15 cellular contexts compared by ENCODE assay signal in genomic region chrX:154613586-154613985, GRCh38. TPM values are rescaled to one million over a fixed set of nuclear protein-coding genes. Genes with fewer than 3 reads are reported as not detected.
DNase-seq lines count a peak whose midpoint lies in the region; ATAC-seq, FAIRE-seq and TF ChIP-seq lines count a peak whose summit lies in the region.
"Not testable (repeated sequence)": the region's sequence is repeated elsewhere in the genome, so short reads cannot be mapped to it uniquely, and the experiment has no call there.
"Had no signal": no experiment of that assay in that cellular context is flagged by ENCODE, and none has a peak within 500 bp of the region (broad histone marks: within the 10 kb centered on the region; RNA-seq: fewer than 3 reads in every experiment).

No MANE protein-coding gene starts in this region.

- not testable (repeated sequence) for TF ChIP-seq POLR2A in H54 (IDR thresholded peaks at IDR 0.05; ENCODE audit: low read depth, low read length)

- H3K27ac ChIP-seq in PC-3 (ENCODE audit: low read length); keratinocyte (ENCODE audit: control insufficient read depth, insufficient read depth, low read length): not testable (repeated sequence)

- H3K79me2 ChIP-seq in PC-3 (ENCODE audit: low read length); keratinocyte (ENCODE audit: control insufficient read depth, insufficient read depth, low read length): not testable (repeated sequence)

- POLR2A ChIA-PET in PC-3 (lab: Charles Lee; ENCODE audit: unreplicated experiment): not testable (repeated sequence)

- peak; percentile 68 for FAIRE-seq in A204.1 (lab: Jason Lieb, UNC)
- peak; percentile 55 for FAIRE-seq in H54 (lab: Jason Lieb, UNC)
- peak; percentile 36 for FAIRE-seq in keratinocyte (lab: Jason Lieb, UNC)

- H3K27me3 Mint-ChIP-seq in chondrocyte (ENCODE audit: low read depth); natural killer cell (ENCODE audit: low read depth in 2 of 2): not testable (repeated sequence)

- not testable (repeated sequence) for H3K4me3 Mint-ChIP-seq in chondrocyte (ENCODE audit: unreplicated experiment); natural killer cell

- H3K36me3 ChIP-seq in PC-3 (ENCODE audit: low read depth, low read length); keratinocyte (ENCODE audit: control insufficient read depth in 2 of 2, extremely low read depth in 1 of 2, insufficient read depth in 2 of 2, low read length in 2 of 2): not testable (repeated sequence)

- H3K4me2 ChIP-seq in PC-3 (ENCODE audit: low read length); keratinocyte (ENCODE audit: control insufficient read depth, extremely low read depth, insufficient read depth, low read depth, low read length): not testable (repeated sequence)

- not testable (repeated sequence) for H3F3A ChIP-seq in PC-3 (ENCODE audit: low read length, unreplicated experiment)

- dilution Hi-C loops in keratinocyte (cut with MboI; ENCODE audit: extremely low pct_ligation_motif_present, low sequenced_read_pairs): not testable (repeated sequence)

- H3K27ac Mint-ChIP-seq in chondrocyte (ENCODE audit: unreplicated experiment); natural killer cell: not testable (repeated sequence)

- not testable (repeated sequence) for H3K27me3 ChIP-seq in PC-3 (ENCODE audit: low read length); keratinocyte (ENCODE audit: control insufficient read depth, extremely low read depth, insufficient read depth, low read length)

- not testable (repeated sequence) for H3K36me3 Mint-ChIP-seq in chondrocyte (ENCODE audit: low read depth); natural killer cell

- not testable (repeated sequence) for H3K9ac ChIP-seq in PC-3 (ENCODE audit: low read length); keratinocyte (ENCODE audit: control insufficient read depth, extremely low read depth, insufficient read depth, low read length)

- CTCF ChIA-PET in PC-3 (lab: Charles Lee): not testable (repeated sequence)

- H4K20me1 ChIP-seq in PC-3 (ENCODE audit: low read length); keratinocyte (ENCODE audit: control insufficient read depth, extremely low read depth, insufficient read depth, low read length): not testable (repeated sequence)

- not testable (repeated sequence) for H3K9me2 ChIP-seq in PC-3 (replicated peaks; ENCODE audit: low read length)

- H3K9me1 ChIP-seq in keratinocyte (ENCODE audit: control insufficient read depth, extremely low read depth, insufficient read depth, low read length): not testable (repeated sequence)

- not testable (repeated sequence) for H3K4me1 Mint-ChIP-seq in chondrocyte (ENCODE audit: low read depth); natural killer cell

- TF ChIP-seq CTCF in PC-3 (conservative IDR thresholded peaks at IDR 0.05; ENCODE audit: low read depth, low read length); keratinocyte (optimal IDR thresholded peaks at IDR 0.05 in 1 of 3, IDR thresholded peaks at IDR 0.05 in 1 of 3, conservative IDR thresholded peaks at IDR 0.05 in 1 of 3; ENCODE audit: extremely low read depth in 1 of 3, insufficient read depth in 2 of 3, low read length in 3 of 3); natural killer cell (IDR thresholded peaks at IDR 0.05): not testable (repeated sequence)
- TF ChIP-seq CTCF in chondrocyte (IDR thresholded peaks at IDR 0.05): peak; percentile 25

- not testable (repeated sequence) for H3K4me1 ChIP-seq in PC-3 (ENCODE audit: insufficient read depth, low read length); keratinocyte (ENCODE audit: control insufficient read depth, extremely low read depth, insufficient read depth, low read length)

- intact Hi-C loops in PC-3 (cut with micrococcal nuclease); natural killer cell (cut with micrococcal nuclease): not testable (repeated sequence)

- not testable (repeated sequence) for BruUV-seq in PC-3 (replicated peaks; lab: Mats Ljungman, UMichigan)

- DNase-seq in H54 (ENCODE audit: insufficient read length, low spot score); PC-3; chondrocyte (ENCODE audit: low spot score); keratinocyte (ENCODE audit: low read depth, low spot score); natural killer cell: not testable (repeated sequence)

- H2AFZ ChIP-seq in PC-3 (ENCODE audit: low read length); keratinocyte (ENCODE audit: control insufficient read depth, low read length): not testable (repeated sequence)

- not testable (repeated sequence) for H3K4me3 ChIP-seq in PC-3 (ENCODE audit: low read length); keratinocyte (ENCODE audit: control insufficient read depth in 2 of 3, extremely low read depth in 1 of 3, insufficient read depth in 2 of 3, low read depth in 1 of 3, low read length in 3 of 3)

- not testable (repeated sequence) for H3K9me3 Mint-ChIP-seq in chondrocyte (ENCODE audit: low read depth); natural killer cell

- not testable (repeated sequence) for H3K9me3 ChIP-seq in PC-3 (ENCODE audit: low read length); keratinocyte (ENCODE audit: control insufficient read depth, low read depth, low read length)

- ATAC-seq in PC-3 (peak; percentile 48), SK-N-SH treated with all-trans-retinoic acid at 6 μM for 48 hours (peak; percentile 75; the same call in 2 of the 3 replicates), natural killer cell (peak in 2 of 3 donors; percentile 34 to 52)

RNA-seq across cellular contexts. Expression of gene CTAG1B, which starts 5.5 kb away (rescaled TPM):
- not detected in 2 replicates for total RNA-seq in PC-3 (2014; rRNA removed)
- total RNA-seq in chondrocyte: not detected in 3 replicates
- not detected in 3 replicates for polyA plus RNA-seq in keratinocyte
- not detected for polyA plus RNA-seq in keratinocyte (2011; ENCODE audit: low read depth)
- not detected in 2 replicates for polyA plus RNA-seq in keratinocyte (2011; cell fraction: cytosol; rRNA removed)
- not detected in 2 replicates for polyA plus RNA-seq in keratinocyte (2011; cell fraction: nucleus; rRNA removed)
- polyA plus RNA-seq in keratinocyte (2012; ENCODE audit: low replicate concordance): not detected in 2 replicates
- not detected in 3 replicates for polyA minus RNA-seq in keratinocyte
- not detected for polyA minus RNA-seq in keratinocyte (2011; cell fraction: cytosol; rRNA and poly(A)+ RNA removed)
- not detected in 2 replicates for polyA minus RNA-seq in keratinocyte (2011; cell fraction: nucleus; rRNA and poly(A)+ RNA removed)
- total RNA-seq in natural killer cell: not detected
- total RNA-seq: A673; Calu3; CD4-positive, alpha-beta memory T cell; GM12878; H4; HFFc6 had no signal
- polyA plus RNA-seq: AG04450; CD14-positive monocyte; CD4-positive, alpha-beta memory T cell; GM12878 had no signal

RNA-seq across cellular contexts. Expression of gene CTAG1A, which starts 28.7 kb away (rescaled TPM):
- not detected in 2 replicates for total RNA-seq in PC-3 (2014; rRNA removed)
- total RNA-seq in chondrocyte: not detected in 3 replicates
- not detected in 3 replicates for polyA plus RNA-seq in keratinocyte
- polyA plus RNA-seq in keratinocyte (2011; ENCODE audit: low read depth): not detected
- not detected in 2 replicates for polyA plus RNA-seq in keratinocyte (2011; cell fraction: cytosol; rRNA removed)
- not detected in 2 replicates for polyA plus RNA-seq in keratinocyte (2011; cell fraction: nucleus; rRNA removed)
- not detected in 2 replicates for polyA plus RNA-seq in keratinocyte (2012; ENCODE audit: low replicate concordance)
- not detected in 3 replicates for polyA minus RNA-seq in keratinocyte
- polyA minus RNA-seq in keratinocyte (2011; cell fraction: cytosol; rRNA and poly(A)+ RNA removed): not detected
- not detected in 2 replicates for polyA minus RNA-seq in keratinocyte (2011; cell fraction: nucleus; rRNA and poly(A)+ RNA removed)
- total RNA-seq in natural killer cell: not detected
- total RNA-seq: A673; Calu3; CD4-positive, alpha-beta memory T cell; GM12878; H4; HFFc6 had no signal
- polyA plus RNA-seq: AG04450; CD14-positive monocyte; CD4-positive, alpha-beta memory T cell; GM12878 had no signal

RNA-seq across cellular contexts. Expression of gene CTAG2, which starts 39.8 kb away (rescaled TPM):
- total RNA-seq in PC-3 (2014; rRNA removed) (not detected in 2 replicates), chondrocyte (not detected in 3 replicates), natural killer cell (not detected)
- not detected in 3 replicates for polyA plus RNA-seq in keratinocyte
- polyA plus RNA-seq in keratinocyte (2011; ENCODE audit: low read depth): not detected
- not detected in 2 replicates for polyA plus RNA-seq in keratinocyte (2011; cell fraction: cytosol; rRNA removed)
- polyA plus RNA-seq in keratinocyte (2011; cell fraction: nucleus; rRNA removed): not detected in 2 replicates
- not detected in 2 replicates for polyA plus RNA-seq in keratinocyte (2012; ENCODE audit: low replicate concordance)
- polyA minus RNA-seq in keratinocyte: not detected in 3 replicates
- not detected for polyA minus RNA-seq in keratinocyte (2011; cell fraction: cytosol; rRNA and poly(A)+ RNA removed)
- polyA minus RNA-seq in keratinocyte (2011; cell fraction: nucleus; rRNA and poly(A)+ RNA removed): not detected in 2 replicates
- total RNA-seq: A673; Calu3; CD4-positive, alpha-beta memory T cell; GM12878; H4; HFFc6 had no signal
- polyA plus RNA-seq: AG04450; CD14-positive monocyte; CD4-positive, alpha-beta memory T cell had no signal
